20 cellular contexts compared by ENCODE assay signal in genomic region chr14:64634558-64634957, GRCh38.
DNase-seq lines count a peak whose midpoint lies in the region; ATAC-seq and TF ChIP-seq lines count a peak whose summit lies in the region.
"Had no signal": no experiment of that assay in that cellular context is flagged by ENCODE, and none has a peak within 500 bp of the region (broad histone marks: within the 10 kb centered on the region; RNA-seq: fewer than 3 reads in every experiment).

No MANE protein-coding gene starts in this region.

- peak overlapping the region; percentile 3; the same call in 1 of the 2 replicates for H2BK20ac ChIP-seq in IMR-90 (ENCODE audit: low read depth, low read length)

- BruUV-seq in IMR-90 (replicated peaks; lab: Mats Ljungman, UMichigan) = no TSS peak

- peaks cover 4% of the 10 kb centered on the region for H3K4me1 Mint-ChIP-seq in endodermal cell
- H3K4me1 Mint-ChIP-seq in stimulated activated memory B cell treated with anti-CD40 and anti-IgM and Interleukin-4, amounts not matched to agents 10 μg/mL and 1 μg/mL and 100 μg/mL, for 72 hours = peaks cover 7% of the 10 kb centered on the region

- no peak overlapping the region for H3K4me3 ChIP-seq in IMR-90 (ENCODE audit: insufficient read depth, low read depth, low read length)
- H3K4me3 ChIP-seq in endodermal cell (ENCODE audit: low read length) = no peak overlapping the region
- no peak overlapping the region for H3K4me3 ChIP-seq in muscle layer of colon (ENCODE audit: low read depth in 1 of 2, low read length in 2 of 2)
- H3K4me3 ChIP-seq: BLaER1, MG63, PC-9 had no signal

- H3K4me3 Mint-ChIP-seq in endodermal cell = no peak overlapping the region
- no peak overlapping the region for H3K4me3 Mint-ChIP-seq in stimulated activated memory B cell treated with anti-CD40 and anti-IgM and Interleukin-4, amounts not matched to agents 10 μg/mL and 1 μg/mL and 100 μg/mL, for 72 hours
- H3K4me3 Mint-ChIP-seq: CD4-positive, alpha-beta memory T cell; H9 had no signal

- no peak overlapping the region for H4K8ac ChIP-seq in IMR-90 (ENCODE audit: low read depth in 2 of 2, low read length in 2 of 2)

- H3K14ac ChIP-seq in IMR-90 (replicated peaks; ENCODE audit: low read depth, low read length) = no peak overlapping the region

- H2AFZ ChIP-seq in IMR-90 (replicated peaks; ENCODE audit: low read length, poor library complexity) = no peak overlapping the region
- H2AFZ ChIP-seq: PC-9 had no signal

- TF ChIP-seq CTCF in IMR-90 (conservative IDR thresholded peaks at IDR 0.05; ENCODE audit: low read depth, low read length) (no peak), endodermal cell (conservative IDR thresholded peaks at IDR 0.05) (peak; percentile 38)

- H3K4me2 ChIP-seq in IMR-90 (ENCODE audit: low read depth, low read length) = no peak overlapping the region
- H3K4me2 ChIP-seq: BLaER1, PC-9 had no signal

- POLR2A ChIA-PET in IMR-90 (lab: Charles Lee; ENCODE audit: unreplicated experiment) = no interaction called here

- peak overlapping the region; percentile 62; the same call in 2 of the 3 replicates for H2BK15ac ChIP-seq in IMR-90 (ENCODE audit: low read depth, low read length)

- intact Hi-C loops in IMR-90 (cut with micrococcal nuclease) = no loop called here

- H4K5ac ChIP-seq in IMR-90 (ENCODE audit: low read depth, low read length) = no peak overlapping the region; the same call in 1 of the 2 replicates

- no peaks in the 10 kb centered on the region for H3K36me3 Mint-ChIP-seq in endodermal cell (ENCODE audit: low read depth)
- no peaks in the 10 kb centered on the region for H3K36me3 Mint-ChIP-seq in stimulated activated memory B cell treated with anti-CD40 and anti-IgM and Interleukin-4, amounts not matched to agents 10 μg/mL and 1 μg/mL and 100 μg/mL, for 72 hours
- H3K36me3 Mint-ChIP-seq: CD4-positive, alpha-beta memory T cell had no signal

- no peak overlapping the region for H2AK9ac ChIP-seq in IMR-90 (replicated peaks; ENCODE audit: low read depth, low read length, poor library complexity)

- H3K18ac ChIP-seq in IMR-90 (ENCODE audit: low read depth, low read length) = 0 out of 2 replicates have a peak overlapping the region, but pooled peaks have one; percentile 37

- peak overlapping the region; percentile 32; the same call in 1 of the 2 replicates for H2BK120ac ChIP-seq in IMR-90 (ENCODE audit: low read depth, low read length)

- ATAC-seq in IMR-90 (ENCODE audit: low read depth) = no peak
- ATAC-seq in stimulated activated memory B cell treated with anti-CD40 and anti-IgM and Interleukin-4, amounts not matched to agents 10 μg/mL and 1 μg/mL and 100 μg/mL, for 72 hours = no peak
- ATAC-seq: SK-N-SH treated with all-trans-retinoic acid at 6 μM for 48 hours had no signal

- H3K4me1 ChIP-seq in IMR-90 (ENCODE audit: control insufficient read depth, insufficient read depth, low read length) = peaks cover 16% of the 10 kb centered on the region
- no peaks in the 10 kb centered on the region for H3K4me1 ChIP-seq in endodermal cell (ENCODE audit: control insufficient read depth, insufficient read depth, low read length)
- peaks cover 18% of the 10 kb centered on the region for H3K4me1 ChIP-seq in muscle layer of colon (ENCODE audit: insufficient read depth, low read length)

- no peaks in the 10 kb centered on the region for H3K9me3 ChIP-seq in IMR-90 (ENCODE audit: control insufficient read depth, insufficient read depth, low read length)
- no peaks in the 10 kb centered on the region for H3K9me3 ChIP-seq in endodermal cell (ENCODE audit: control insufficient read depth, low read length)
- H3K9me3 ChIP-seq in muscle layer of colon (ENCODE audit: low read length) = no peaks in the 10 kb centered on the region
- H3K9me3 ChIP-seq: MG63 had no signal

- TF ChIP-seq RAD21 in IMR-90 (IDR thresholded peaks at IDR 0.05; ENCODE audit: low read length) = no peak

- peak overlapping the region; percentile 7; the same call in 1 of the 2 replicates for H2AK5ac ChIP-seq in IMR-90 (ENCODE audit: low read depth, low read length)

- no peak overlapping the region for H3K27ac Mint-ChIP-seq in endodermal cell
- peak overlapping the region; percentile 19 for H3K27ac Mint-ChIP-seq in stimulated activated memory B cell treated with anti-CD40 and anti-IgM and Interleukin-4, amounts not matched to agents 10 μg/mL and 1 μg/mL and 100 μg/mL, for 72 hours
- H3K27ac Mint-ChIP-seq: CD4-positive, alpha-beta memory T cell had no signal

- H2BK5ac ChIP-seq in IMR-90 (ENCODE audit: low read depth, low read length, poor library complexity, severe bottlenecking) = no peak overlapping the region

- H3K27me3 ChIP-seq in IMR-90 (ENCODE audit: control insufficient read depth, insufficient read depth, low read length) (no peaks in the 10 kb centered on the region), endodermal cell (ENCODE audit: control insufficient read depth, insufficient read depth, low read length, poor library complexity, severe bottlenecking) (no peaks in the 10 kb centered on the region), muscle layer of colon (ENCODE audit: control insufficient read depth in 1 of 2, insufficient read depth in 2 of 2, low read length in 2 of 2) (no peaks in the 10 kb centered on the region)
- H3K27me3 ChIP-seq: BLaER1, MG63 had no signal

- DNase-seq in IMR-90 (no peak), endodermal cell (peak; percentile 25), T-helper 1 cell (no peak)
- no peak for DNase-seq in activated CD4-positive, alpha-beta T cell treated with anti-CD3 and anti-CD28 coated beads for 4 hours
- DNase-seq in stimulated activated naive CD4-positive, alpha-beta T cell (lab: John Stamatoyannopoulos, UW) = no peak
- DNase-seq: CD4-positive, alpha-beta memory T cell; EL; H9; Kasumi-1; MG63; NCI-H1092; NCI-H2081 treated with DMSO at 0.1 percent for 48 hours; NCI-H510A treated with DMSO at 0.1 percent for 48 hours; PC-9; SIG-M5 had no signal

- H3K79me1 ChIP-seq in IMR-90 (ENCODE audit: low read depth in 1 of 2, low read length in 2 of 2) = no peaks in the 10 kb centered on the region

- H3K56ac ChIP-seq in IMR-90 (ENCODE audit: extremely low read depth, insufficient read depth, low read length) = no peak overlapping the region

- H3K9ac ChIP-seq in IMR-90 (ENCODE audit: low read depth, low read length) (no peak overlapping the region), endodermal cell (ENCODE audit: extremely low read depth, low read length, poor library complexity, severe bottlenecking) (no peak overlapping the region), muscle layer of colon (ENCODE audit: low read length) (no peak overlapping the region)
- H3K9ac ChIP-seq: BLaER1 had no signal

- no peaks in the 10 kb centered on the region for H3K9me3 Mint-ChIP-seq in endodermal cell
- no peaks in the 10 kb centered on the region for H3K9me3 Mint-ChIP-seq in stimulated activated memory B cell treated with anti-CD40 and anti-IgM and Interleukin-4, amounts not matched to agents 10 μg/mL and 1 μg/mL and 100 μg/mL, for 72 hours
- H3K9me3 Mint-ChIP-seq: CD4-positive, alpha-beta memory T cell; H9 had no signal

- no peaks in the 10 kb centered on the region for H4K20me1 ChIP-seq in IMR-90 (ENCODE audit: insufficient read depth, low read length)
- H4K20me1 ChIP-seq: BLaER1 had no signal

- H3K23ac ChIP-seq in IMR-90 (ENCODE audit: low read depth, low read length) = no peak overlapping the region

- no peaks in the 10 kb centered on the region for H3K27me3 Mint-ChIP-seq in endodermal cell (ENCODE audit: insufficient read depth)
- H3K27me3 Mint-ChIP-seq in stimulated activated memory B cell treated with anti-CD40 and anti-IgM and Interleukin-4, amounts not matched to agents 10 μg/mL and 1 μg/mL and 100 μg/mL, for 72 hours = no peaks in the 10 kb centered on the region

- no peak overlapping the region for H3K27ac ChIP-seq in IMR-90 (ENCODE audit: insufficient read depth, low read length)
- H3K27ac ChIP-seq in endodermal cell (ENCODE audit: low read depth, low read length) = no peak overlapping the region
- H3K27ac ChIP-seq in muscle layer of colon (ENCODE audit: low read depth, low read length) = peak overlapping the region; percentile 17
- H3K27ac ChIP-seq: BLaER1, PC-9, RWPE1 had no signal

- no peaks in the 10 kb centered on the region for H3K9me1 ChIP-seq in IMR-90 (ENCODE audit: insufficient read depth, low read length)

- WGBS in IMR-90 (ENCODE audit: extremely low coverage in 2 of 2, insufficient read length in 1 of 2), 2 experiments = 67% methylated on average over 1 of the region's 2 CpGs; no CpG with 5 or more reads in 1 of the 2 experiments
- WGBS in endodermal cell (ENCODE audit: insufficient coverage in 1 of 2, insufficient read length in 1 of 2), 2 experiments = 91 to 92% methylated on average over 2 of the region's 2 CpGs

- CTCF ChIA-PET in IMR-90 (lab: Yijun Ruan, JAX) = no interaction called here

- dilution Hi-C loops in IMR-90 (cut with HindIII; ENCODE audit: low sequenced_read_pairs, unreplicated experiment) = no loop called here

- TF ChIP-seq POLR2A in IMR-90 (IDR thresholded peaks at IDR 0.05; ENCODE audit: low read depth, low read length) = no peak

- H3K36me3 ChIP-seq in IMR-90 (ENCODE audit: control insufficient read depth, insufficient read depth, low read length) (no peaks in the 10 kb centered on the region), endodermal cell (ENCODE audit: control insufficient read depth, insufficient read depth, low read length) (no peaks in the 10 kb centered on the region), muscle layer of colon (ENCODE audit: insufficient read depth, low read length) (no peaks in the 10 kb centered on the region)
- H3K36me3 ChIP-seq: BLaER1, MG63 had no signal

- in situ Hi-C loops in IMR-90 (cut with MboI; ENCODE audit: low sequenced_read_pairs) = loop anchor here (5.0 kb wide), 1 partner anchor 92 kb away; the partner anchor contains the start of gene HSPA2

- H4K91ac ChIP-seq in IMR-90 (ENCODE audit: insufficient read depth, low read depth, low read length) = no peak overlapping the region; the same call in 1 of the 2 replicates

- peak overlapping the region; percentile 6; the same call in 1 of the 2 replicates for H3K4ac ChIP-seq in IMR-90 (ENCODE audit: low read depth, low read length)

TF ChIP-seq in IMR-90, 13 proteins besides CTCF, POLR2A, EP300 and RAD21 (continues in another document):
- no peak for TF ChIP-seq MAFK (IDR thresholded peaks at IDR 0.05; ENCODE audit: low read depth, low read length)
- TF ChIP-seq MXI1 (IDR thresholded peaks at IDR 0.05; ENCODE audit: borderline replicate concordance, low read depth, low read length) = no peak
- no peak for TF ChIP-seq RCOR1 (IDR thresholded peaks at IDR 0.05; ENCODE audit: insufficient replicate concordance, low read length)
- no peak for TF ChIP-seq CEBPB (IDR thresholded peaks at IDR 0.05; ENCODE audit: low read depth, low read length)
- no peak for TF ChIP-seq RFX5 (IDR thresholded peaks at IDR 0.05; ENCODE audit: low read depth, low read length)
- no peak for TF ChIP-seq MAZ (IDR thresholded peaks at IDR 0.05; ENCODE audit: borderline replicate concordance, low read depth, low read length)
